12 cellular contexts compared by ENCODE assay signal in the genomic region with DNA sequence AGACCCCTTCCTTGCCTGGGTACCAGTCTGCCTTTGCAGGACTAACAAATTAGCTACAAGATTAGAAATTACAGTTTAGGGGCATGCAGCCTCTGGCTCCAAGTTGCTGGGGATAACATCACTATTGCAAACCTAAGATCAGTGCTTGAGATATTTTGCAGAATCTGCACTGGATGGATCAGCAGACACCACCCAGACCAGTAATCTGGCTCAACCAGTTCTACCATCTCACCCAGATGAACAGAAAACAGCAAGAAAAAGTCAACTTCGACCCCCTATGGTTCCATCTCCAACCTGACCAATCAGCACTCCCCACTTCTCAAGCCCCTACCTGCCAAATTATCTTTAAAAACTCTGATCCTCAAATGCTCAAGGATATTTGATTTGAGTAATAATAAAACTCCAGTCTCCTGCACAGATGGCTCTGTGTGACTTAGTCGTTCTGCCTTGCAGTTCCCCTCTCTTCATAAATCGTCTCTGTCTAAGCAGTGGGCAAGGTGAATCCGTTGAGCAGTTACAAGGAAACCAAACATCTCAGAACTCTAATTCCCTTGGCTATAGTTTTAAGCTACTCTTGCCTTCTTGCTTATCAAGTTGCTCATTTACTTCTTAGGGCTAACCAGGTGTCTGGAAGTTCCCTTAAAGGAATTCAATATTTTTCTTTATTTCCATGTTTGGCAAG. TPM values are rescaled to one million over a fixed set of nuclear protein-coding genes. Genes with fewer than 3 reads are reported as not detected.
DNase-seq lines count a peak whose midpoint lies in the region; ATAC-seq and TF ChIP-seq lines count a peak whose summit lies in the region.
"Had no signal": no experiment of that assay in that cellular context is flagged by ENCODE, and none has a peak within 500 bp of the region (broad histone marks: within the 10 kb centered on the region; RNA-seq: fewer than 3 reads in every experiment).

No MANE protein-coding gene starts in this region.

- H3K4me1 Mint-ChIP-seq in CD8-positive, alpha-beta memory T cell: peaks cover 43 to 59% (median 48%) of the 10 kb centered on the region in 3 donors
- H3K4me1 Mint-ChIP-seq in activated CD8-positive, alpha-beta T cell treated with anti-CD3 and anti-CD28 coated beads, Interleukin-2, amount 10 ng/mL, durations not matched to agents 7 days and 5 days (ENCODE audit: low read depth): peaks cover 57% of the 10 kb centered on the region
- peaks cover 30 to 36% of the 10 kb centered on the region in 2 donors for H3K4me1 Mint-ChIP-seq in natural killer cell treated with Interleukin-12 subunit alpha and Interleukin-12 subunit beta and Interleukin-15 and Interleukin-18, amount 100 ng/mL, for 72 hours (ENCODE audit: low read depth in 2 of 2)

- no peak overlapping the region for H3K4me3 ChIP-seq in CD8-positive, alpha-beta memory T cell (ENCODE audit: low read length)

- ATAC-seq in GM21786 (IDR thresholded peaks at IDR 0.05; ENCODE audit: unreplicated experiment): peak; percentile 0
- ATAC-seq in activated CD8-positive, alpha-beta T cell treated with anti-CD3 and anti-CD28 coated beads, Interleukin-2, amount 10 ng/mL, durations not matched to agents 7 days and 5 days: no peak
- ATAC-seq in natural killer cell treated with Interleukin-12 subunit alpha and Interleukin-12 subunit beta and Interleukin-15 and Interleukin-18, amount 100 ng/mL, for 72 hours: no peak
- ATAC-seq in HG03342 (IDR thresholded peaks at IDR 0.05; ENCODE audit: unreplicated experiment): no peak

- CTCF ChIA-PET in CD8-positive, alpha-beta memory T cell (lab: Charles Lee): interaction anchor here (3.3 kb wide), 1 partner anchor 15 kb away, joined by 16 read pairs; no protein-coding TSS in a partner anchor
- CTCF ChIA-PET in activated CD8-positive, alpha-beta T cell treated with anti-CD3 and anti-CD28 coated beads, Interleukin-2, amount 10 ng/mL, durations not matched to agents 7 days and 5 days (lab: Charles Lee): interaction anchor here (0.9 to 6.2 kb wide), 4 partner anchors 8 to 83 kb away, joined by 3 to 132 read pairs (median 4); a partner anchor contains a TSS

- H3K9me3 Mint-ChIP-seq in CD8-positive, alpha-beta memory T cell: no peaks in the 10 kb centered on the region
- H3K9me3 Mint-ChIP-seq in activated CD8-positive, alpha-beta T cell treated with anti-CD3 and anti-CD28 coated beads, Interleukin-2, amount 10 ng/mL, durations not matched to agents 7 days and 5 days (ENCODE audit: insufficient read depth): peaks cover 9% of the 10 kb centered on the region
- no peaks in the 10 kb centered on the region for H3K9me3 Mint-ChIP-seq in natural killer cell treated with Interleukin-12 subunit alpha and Interleukin-12 subunit beta and Interleukin-15 and Interleukin-18, amount 100 ng/mL, for 72 hours

- TF ChIP-seq CTCF in GM10266 (IDR thresholded peaks at IDR 0.05; ENCODE audit: control insufficient read depth, insufficient read depth, low read depth, missing control alignments): no peak

- peak overlapping the region; percentile 7 to 89 (median 75) for H3K27ac Mint-ChIP-seq in CD8-positive, alpha-beta memory T cell
- H3K27ac Mint-ChIP-seq in activated CD8-positive, alpha-beta T cell treated with anti-CD3 and anti-CD28 coated beads, Interleukin-2, amount 10 ng/mL, durations not matched to agents 7 days and 5 days: peak overlapping the region; percentile 69
- H3K27ac Mint-ChIP-seq in natural killer cell treated with Interleukin-12 subunit alpha and Interleukin-12 subunit beta and Interleukin-15 and Interleukin-18, amount 100 ng/mL, for 72 hours: peak overlapping the region; percentile 28 to 61

- H3K36me3 ChIP-seq in CD8-positive, alpha-beta memory T cell (ENCODE audit: insufficient read depth, low read length): no peaks in the 10 kb centered on the region

- H3K27me3 Mint-ChIP-seq in CD8-positive, alpha-beta memory T cell: peaks cover 0 to 6% of the 10 kb centered on the region in 2 donors
- H3K27me3 Mint-ChIP-seq in activated CD8-positive, alpha-beta T cell treated with anti-CD3 and anti-CD28 coated beads, Interleukin-2, amount 10 ng/mL, durations not matched to agents 7 days and 5 days (ENCODE audit: low read depth): no peaks in the 10 kb centered on the region
- peaks cover 4 to 6% of the 10 kb centered on the region in 2 donors for H3K27me3 Mint-ChIP-seq in natural killer cell treated with Interleukin-12 subunit alpha and Interleukin-12 subunit beta and Interleukin-15 and Interleukin-18, amount 100 ng/mL, for 72 hours

- peaks cover 48% of the 10 kb centered on the region for H3K4me1 ChIP-seq in CD8-positive, alpha-beta memory T cell (ENCODE audit: insufficient read depth, low read length)

- POLR2A ChIA-PET in CD8-positive, alpha-beta memory T cell (lab: Charles Lee): interaction anchor here (0.9 to 1.3 kb wide), 2 partner anchors 15 to 17 kb away, joined by 3 to 9 read pairs; a partner anchor contains a TSS
- POLR2A ChIA-PET in activated CD8-positive, alpha-beta T cell treated with anti-CD3 and anti-CD28 coated beads, Interleukin-2, amount 10 ng/mL, durations not matched to agents 7 days and 5 days (lab: Charles Lee): interaction anchor here (0.6 to 3.4 kb wide), 2 partner anchors 9 to 16 kb away, joined by 3 to 14 read pairs; a partner anchor contains a TSS

- DNase-seq in CD8-positive, alpha-beta memory T cell: no peak
- no peak for DNase-seq in activated CD8-positive, alpha-beta T cell treated with anti-CD3 and anti-CD28 coated beads, Interleukin-2, amount 10 ng/mL, durations not matched to agents 7 days and 5 days
- no peak for DNase-seq in natural killer cell treated with Interleukin-12 subunit alpha and Interleukin-12 subunit beta and Interleukin-15 and Interleukin-18, amount 100 ng/mL, for 72 hours (ENCODE audit: low spot score)
- DNase-seq in GM10266 (ENCODE audit: extremely low spot score) (no peak), inferior parietal cortex (ENCODE audit: extremely low spot score) (no peak)
- DNase-seq: COR-L47, kidney, NCI-H1105 treated with DMSO at 0.1 percent for 48 hours, NCI-H526, substantia nigra had no signal

- H3K27me3 ChIP-seq in CD8-positive, alpha-beta memory T cell (ENCODE audit: insufficient read depth, low read length, poor library complexity, severe bottlenecking): no peaks in the 10 kb centered on the region

- H3K9me3 ChIP-seq in CD8-positive, alpha-beta memory T cell (ENCODE audit: low read length): no peaks in the 10 kb centered on the region

- peak overlapping the region in 5 of 7 donors; percentile 20 to 57 (median 54) for H3K4me3 Mint-ChIP-seq in CD8-positive, alpha-beta memory T cell
- H3K4me3 Mint-ChIP-seq in activated CD8-positive, alpha-beta T cell treated with anti-CD3 and anti-CD28 coated beads, Interleukin-2, amount 10 ng/mL, durations not matched to agents 7 days and 5 days: peak overlapping the region; percentile 32
- H3K4me3 Mint-ChIP-seq in natural killer cell treated with Interleukin-12 subunit alpha and Interleukin-12 subunit beta and Interleukin-15 and Interleukin-18, amount 100 ng/mL, for 72 hours: no peak overlapping the region

- peaks cover 0 to 10% (median 3%) of the 10 kb centered on the region in 3 donors for H3K36me3 Mint-ChIP-seq in CD8-positive, alpha-beta memory T cell
- H3K36me3 Mint-ChIP-seq in activated CD8-positive, alpha-beta T cell treated with anti-CD3 and anti-CD28 coated beads, Interleukin-2, amount 10 ng/mL, durations not matched to agents 7 days and 5 days (ENCODE audit: low read depth): peaks cover 9% of the 10 kb centered on the region
- H3K36me3 Mint-ChIP-seq in natural killer cell treated with Interleukin-12 subunit alpha and Interleukin-12 subunit beta and Interleukin-15 and Interleukin-18, amount 100 ng/mL, for 72 hours: no peaks in the 10 kb centered on the region

- no peak overlapping the region for H3K27ac ChIP-seq in CD8-positive, alpha-beta memory T cell (ENCODE audit: low read depth, low read length)

RNA-seq across cellular contexts. Expression of a gene that starts 16.1 kb away (rescaled TPM):
- 10 to 100 TPM; 16.2 to 17.3 TPM for total RNA-seq in CD8-positive, alpha-beta memory T cell
- 45.5 TPM for polyA plus RNA-seq in CD8-positive, alpha-beta memory T cell
- total RNA-seq in activated CD8-positive, alpha-beta T cell treated with anti-CD3 and anti-CD28 coated beads, Interleukin-2, amount 10 ng/mL, durations not matched to agents 7 days and 5 days: 10 to 100 TPM; 19.6 to 22.5 TPM
- total RNA-seq in natural killer cell treated with Interleukin-12 subunit alpha and Interleukin-12 subunit beta and Interleukin-15 and Interleukin-18, amount 100 ng/mL, for 72 hours: 10 to 100 TPM; 14.5 to 24.2 TPM

RNA-seq across cellular contexts. Expression of a gene that starts 53.5 kb away (rescaled TPM):
- under 1 TPM; 0.07 to 0.33 TPM for total RNA-seq in CD8-positive, alpha-beta memory T cell
- polyA plus RNA-seq in CD8-positive, alpha-beta memory T cell: not detected
- total RNA-seq in activated CD8-positive, alpha-beta T cell treated with anti-CD3 and anti-CD28 coated beads, Interleukin-2, amount 10 ng/mL, durations not matched to agents 7 days and 5 days: not detected
- under 1 TPM in 1 of 2 donors, not detected in 1; 0.42 TPM for total RNA-seq in natural killer cell treated with Interleukin-12 subunit alpha and Interleukin-12 subunit beta and Interleukin-15 and Interleukin-18, amount 100 ng/mL, for 72 hours
